ENCODE assay signal across 20 cellular contexts in the genomic region with DNA sequence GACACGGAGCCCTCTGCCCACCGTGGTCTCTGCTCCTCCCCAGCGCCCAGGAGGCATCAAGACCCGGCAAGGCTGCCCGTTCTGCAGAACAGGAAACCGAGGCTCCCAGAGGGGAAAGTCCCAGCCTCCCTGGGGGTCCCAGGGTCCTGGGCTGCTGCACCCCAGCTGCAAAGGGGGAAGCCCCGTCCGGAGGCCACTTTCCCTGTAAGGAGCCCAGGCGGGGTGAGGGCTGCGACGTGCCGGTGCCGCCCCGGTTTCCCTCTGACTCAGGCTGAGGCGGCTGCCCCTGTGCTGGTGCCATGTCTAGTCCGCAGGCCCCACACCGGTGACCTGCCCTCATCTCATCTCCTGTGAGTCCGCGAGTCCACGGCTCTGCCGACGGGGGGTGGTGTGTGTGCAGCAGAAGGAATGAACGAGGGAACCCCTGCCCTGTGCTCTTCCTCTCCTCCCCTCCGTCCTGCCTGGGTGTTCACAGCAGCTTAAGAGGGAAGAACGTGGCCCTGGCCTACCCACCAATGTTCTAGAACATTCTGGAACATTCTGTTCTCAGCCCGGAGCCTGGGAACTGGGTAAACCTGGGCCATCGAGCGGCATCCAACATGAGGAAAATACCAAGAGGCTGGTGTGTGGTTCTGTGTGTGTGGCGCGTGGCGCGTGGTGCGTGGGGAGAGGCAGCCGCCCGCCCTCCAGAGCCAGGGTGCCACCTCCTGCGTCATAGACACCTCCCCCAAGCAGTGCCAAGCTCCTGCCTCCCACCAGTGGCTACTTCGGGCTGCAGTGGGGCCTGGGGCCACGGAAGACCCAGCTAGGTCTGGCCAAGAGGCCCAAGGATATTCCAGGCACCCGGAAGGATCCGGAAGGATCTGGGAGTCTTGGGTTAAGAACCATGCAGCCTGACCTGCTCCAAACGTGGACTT. TPM values are rescaled to one million over a fixed set of nuclear protein-coding genes. Genes with fewer than 3 reads are reported as not detected.
DNase-seq lines count a peak whose midpoint lies in the region; ATAC-seq and TF ChIP-seq lines count a peak whose summit lies in the region.
"Had no signal": no experiment of that assay in that cellular context is flagged by ENCODE, and none has a peak within 500 bp of the region (broad histone marks: within the 10 kb centered on the region; RNA-seq: fewer than 3 reads in every experiment).

No MANE protein-coding gene starts in this region.

- intact Hi-C loops in activated CD8-positive, alpha-beta T cell treated with anti-CD3 and anti-CD28 coated beads for 36 hours (cut with micrococcal nuclease): no loop called here

- ATAC-seq in activated CD8-positive, alpha-beta T cell treated with anti-CD3 and anti-CD28 coated beads for 36 hours: peak; percentile 62
- ATAC-seq in activated CD8-positive, alpha-beta T cell treated with anti-CD3 and anti-CD28 coated beads, Interleukin-2, amount 10 ng/mL, durations not matched to agents 7 days and 5 days: no peak
- ATAC-seq in GM21529 (IDR thresholded peaks at IDR 0.05; ENCODE audit: unreplicated experiment): peak; percentile 51
- peak; percentile 26 for ATAC-seq in effector memory CD8-positive, alpha-beta T cell (replicated peaks)
- ATAC-seq in stimulated activated naive CD8-positive, alpha-beta T cell treated with anti-CD3 and anti-CD28 coated beads, Interleukin-15, amount 100 ng/mL, for 72 hours: peak; percentile 51
- ATAC-seq: heart left ventricle, sciatic nerve, WTC11 had no signal

- no peak overlapping the region for H3K27ac Mint-ChIP-seq in activated CD8-positive, alpha-beta T cell treated with anti-CD3 and anti-CD28 coated beads for 36 hours
- H3K27ac Mint-ChIP-seq in activated CD8-positive, alpha-beta T cell treated with anti-CD3 and anti-CD28 coated beads, Interleukin-2, amount 10 ng/mL, durations not matched to agents 7 days and 5 days: no peak overlapping the region
- H3K27ac Mint-ChIP-seq in effector memory CD8-positive, alpha-beta T cell: no peak overlapping the region
- no peak overlapping the region for H3K27ac Mint-ChIP-seq in stimulated activated naive CD8-positive, alpha-beta T cell treated with anti-CD3 and anti-CD28 coated beads, Interleukin-15, amount 100 ng/mL, for 72 hours
- H3K27ac Mint-ChIP-seq: activated naive CD4-positive, alpha-beta T cell treated with anti-CD3 and anti-CD28 coated beads, Interleukin-2, amount 50 U/mL, for 24 hours; CD4-positive, alpha-beta memory T cell; WTC11 had no signal

- H3K36me3 Mint-ChIP-seq in activated CD8-positive, alpha-beta T cell treated with anti-CD3 and anti-CD28 coated beads for 36 hours (ENCODE audit: low read depth): no peaks in the 10 kb centered on the region
- no peaks in the 10 kb centered on the region for H3K36me3 Mint-ChIP-seq in activated CD8-positive, alpha-beta T cell treated with anti-CD3 and anti-CD28 coated beads, Interleukin-2, amount 10 ng/mL, durations not matched to agents 7 days and 5 days (ENCODE audit: low read depth)
- H3K36me3 Mint-ChIP-seq in effector memory CD8-positive, alpha-beta T cell (ENCODE audit: insufficient read depth): peaks cover 4% of the 10 kb centered on the region
- H3K36me3 Mint-ChIP-seq: activated naive CD4-positive, alpha-beta T cell treated with anti-CD3 and anti-CD28 coated beads, Interleukin-2, amount 50 U/mL, for 24 hours; CD4-positive, alpha-beta memory T cell; WTC11 had no signal

- peaks cover 2% of the 10 kb centered on the region for H3K27me3 Mint-ChIP-seq in activated CD8-positive, alpha-beta T cell treated with anti-CD3 and anti-CD28 coated beads for 36 hours
- H3K27me3 Mint-ChIP-seq in activated CD8-positive, alpha-beta T cell treated with anti-CD3 and anti-CD28 coated beads, Interleukin-2, amount 10 ng/mL, durations not matched to agents 7 days and 5 days (ENCODE audit: low read depth): no peaks in the 10 kb centered on the region
- H3K27me3 Mint-ChIP-seq in effector memory CD8-positive, alpha-beta T cell: peaks cover 12 to 60% of the 10 kb centered on the region in 2 donors
- peaks cover 24% of the 10 kb centered on the region for H3K27me3 Mint-ChIP-seq in stimulated activated naive CD8-positive, alpha-beta T cell treated with anti-CD3 and anti-CD28 coated beads, Interleukin-15, amount 100 ng/mL, for 72 hours

- peaks cover 2% of the 10 kb centered on the region for H3K4me1 Mint-ChIP-seq in activated CD8-positive, alpha-beta T cell treated with anti-CD3 and anti-CD28 coated beads for 36 hours (ENCODE audit: low read depth)
- peaks cover 4% of the 10 kb centered on the region for H3K4me1 Mint-ChIP-seq in activated CD8-positive, alpha-beta T cell treated with anti-CD3 and anti-CD28 coated beads, Interleukin-2, amount 10 ng/mL, durations not matched to agents 7 days and 5 days (ENCODE audit: low read depth)
- peaks cover 0 to 6% of the 10 kb centered on the region in 2 donors for H3K4me1 Mint-ChIP-seq in effector memory CD8-positive, alpha-beta T cell (ENCODE audit: low read depth in 2 of 2)
- H3K4me1 Mint-ChIP-seq in stimulated activated naive CD8-positive, alpha-beta T cell treated with anti-CD3 and anti-CD28 coated beads, Interleukin-15, amount 100 ng/mL, for 72 hours: peaks cover 23% of the 10 kb centered on the region
- H3K4me1 Mint-ChIP-seq: activated naive CD4-positive, alpha-beta T cell treated with anti-CD3 and anti-CD28 coated beads, Interleukin-2, amount 50 U/mL, for 24 hours had no signal

- CTCF ChIA-PET in activated CD8-positive, alpha-beta T cell treated with anti-CD3 and anti-CD28 coated beads for 36 hours (lab: Charles Lee): no interaction called here
- CTCF ChIA-PET in activated CD8-positive, alpha-beta T cell treated with anti-CD3 and anti-CD28 coated beads, Interleukin-2, amount 10 ng/mL, durations not matched to agents 7 days and 5 days (lab: Charles Lee): no interaction called here

- POLR2A ChIA-PET in activated CD8-positive, alpha-beta T cell treated with anti-CD3 and anti-CD28 coated beads for 36 hours (lab: Charles Lee): no interaction called here
- POLR2A ChIA-PET in activated CD8-positive, alpha-beta T cell treated with anti-CD3 and anti-CD28 coated beads, Interleukin-2, amount 10 ng/mL, durations not matched to agents 7 days and 5 days (lab: Charles Lee): no interaction called here

- no peaks in the 10 kb centered on the region for H3K9me3 Mint-ChIP-seq in activated CD8-positive, alpha-beta T cell treated with anti-CD3 and anti-CD28 coated beads for 36 hours
- no peaks in the 10 kb centered on the region for H3K9me3 Mint-ChIP-seq in activated CD8-positive, alpha-beta T cell treated with anti-CD3 and anti-CD28 coated beads, Interleukin-2, amount 10 ng/mL, durations not matched to agents 7 days and 5 days (ENCODE audit: insufficient read depth)
- no peaks in the 10 kb centered on the region for H3K9me3 Mint-ChIP-seq in effector memory CD8-positive, alpha-beta T cell
- H3K9me3 Mint-ChIP-seq in stimulated activated naive CD8-positive, alpha-beta T cell treated with anti-CD3 and anti-CD28 coated beads, Interleukin-15, amount 100 ng/mL, for 72 hours: peaks cover 0 to 10% of the 10 kb centered on the region in 2 donors
- H3K9me3 Mint-ChIP-seq: activated naive CD4-positive, alpha-beta T cell treated with anti-CD3 and anti-CD28 coated beads, Interleukin-2, amount 50 U/mL, for 24 hours; CD4-positive, alpha-beta memory T cell; WTC11 had no signal

- no peak overlapping the region for H3K4me3 Mint-ChIP-seq in activated CD8-positive, alpha-beta T cell treated with anti-CD3 and anti-CD28 coated beads for 36 hours
- H3K4me3 Mint-ChIP-seq in activated CD8-positive, alpha-beta T cell treated with anti-CD3 and anti-CD28 coated beads, Interleukin-2, amount 10 ng/mL, durations not matched to agents 7 days and 5 days: no peak overlapping the region
- no peak overlapping the region for H3K4me3 Mint-ChIP-seq in effector memory CD8-positive, alpha-beta T cell
- H3K4me3 Mint-ChIP-seq in stimulated activated naive CD8-positive, alpha-beta T cell treated with anti-CD3 and anti-CD28 coated beads, Interleukin-15, amount 100 ng/mL, for 72 hours: no peak overlapping the region
- H3K4me3 Mint-ChIP-seq: activated naive CD4-positive, alpha-beta T cell treated with anti-CD3 and anti-CD28 coated beads, Interleukin-2, amount 50 U/mL, for 24 hours; CD4-positive, alpha-beta memory T cell; WTC11 had no signal

- TF ChIP-seq CTCF in activated CD8-positive, alpha-beta T cell treated with anti-CD3 and anti-CD28 coated beads for 36 hours (IDR thresholded peaks at IDR 0.05): no peak

- DNase-seq in activated CD8-positive, alpha-beta T cell treated with anti-CD3 and anti-CD28 coated beads for 36 hours: peak; percentile 26
- DNase-seq in activated CD8-positive, alpha-beta T cell treated with anti-CD3 and anti-CD28 coated beads, Interleukin-2, amount 10 ng/mL, durations not matched to agents 7 days and 5 days: no peak
- no peak for DNase-seq in effector memory CD8-positive, alpha-beta T cell
- no peak for DNase-seq in stimulated activated naive CD8-positive, alpha-beta T cell treated with anti-CD3 and anti-CD28 coated beads, Interleukin-15, amount 100 ng/mL, for 72 hours
- DNase-seq in cortex of kidney (lab: John Stamatoyannopoulos, UW): no peak
- no peak for DNase-seq in NCI-H2081 treated with DMSO at 0.1 percent for 48 hours (lab: John Stamatoyannopoulos, UW)
- no peak for DNase-seq in NCI-H524 treated with DMSO at 0.1 percent for 48 hours (lab: John Stamatoyannopoulos, UW)
- DNase-seq: CD4-positive, alpha-beta memory T cell; DND-41; GOT3; NCI-H187; NCI-H524; tibial artery had no signal

RNA-seq across cellular contexts. Expression of gene CBFA2T3, which starts 7.0 kb away (rescaled TPM):
- total RNA-seq in activated CD8-positive, alpha-beta T cell treated with anti-CD3 and anti-CD28 coated beads for 36 hours: under 1 TPM; 0.14 to 0.34 TPM
- not detected for total RNA-seq in activated CD8-positive, alpha-beta T cell treated with anti-CD3 and anti-CD28 coated beads, Interleukin-2, amount 10 ng/mL, durations not matched to agents 7 days and 5 days
- total RNA-seq: LHCN-M2, RPMI7951 had no signal
